ENCODE assay signal across 10 cellular contexts in genomic region chr10:26486304-26486703, GRCh38.
DNase-seq lines count a peak whose midpoint lies in the region; ATAC-seq and TF ChIP-seq lines count a peak whose summit lies in the region.
"Had no signal": no experiment of that assay in that cellular context is flagged by ENCODE, and none has a peak within 500 bp of the region (broad histone marks: within the 10 kb centered on the region; RNA-seq: fewer than 3 reads in every experiment).

No MANE protein-coding gene starts in this region.

- H3K4me3 ChIP-seq in AG09309 (ENCODE audit: control insufficient read depth, low read depth, low read length) (peak overlapping the region; percentile 12; the same call in 1 of the 2 replicates), cardiac fibroblast (replicated peaks in 1 of 2; ENCODE audit: low read depth in 2 of 2, low read length in 2 of 2) (no peak overlapping the region), muscle layer of duodenum (ENCODE audit: low read depth in 1 of 2, low read length in 2 of 2) (no peak overlapping the region)

- DNase-seq in AG09309 (ENCODE audit: low read depth) (peak; percentile 98), HS-5 (ENCODE audit: low read depth) (peak; percentile 61), cardiac fibroblast (ENCODE audit: low read depth in 2 of 2) (peak; percentile 83 to 84), NCI-H1694 treated with DMSO at 0.1 percent for 48 hours (lab: John Stamatoyannopoulos, UW) (no peak), middle frontal gyrus (ENCODE audit: extremely low spot score, low spot score) (no peak)
- DNase-seq: SHP77; stimulated activated CD4-positive, alpha-beta T cell treated with anti-CD3 and anti-CD28 coated beads, Interleukin-12 subunit alpha, Interleukin-12 subunit beta, amount 100 ng/mL, for 4 hours had no signal

- no peak for ATAC-seq in HG03095 (IDR thresholded peaks at IDR 0.05; ENCODE audit: unreplicated experiment)
- no peak for ATAC-seq in GM21526 (IDR thresholded peaks at IDR 0.05; ENCODE audit: low FRiP score, unreplicated experiment)

- peak overlapping the region; percentile 53 for H3K27ac ChIP-seq in muscle layer of duodenum (ENCODE audit: low read length)

- H3K36me3 ChIP-seq in muscle layer of duodenum (ENCODE audit: control insufficient read depth in 1 of 2, insufficient read depth in 2 of 2, low read length in 2 of 2) = peaks cover 0 to 12% of the 10 kb centered on the region in 2 donors

- no peaks in the 10 kb centered on the region for H3K9me3 ChIP-seq in muscle layer of duodenum (ENCODE audit: control insufficient read depth in 1 of 2, low read length in 2 of 2)

- no peak for TF ChIP-seq CTCF in AG09309 (IDR thresholded peaks at IDR 0.05; ENCODE audit: control insufficient read depth, insufficient read depth, low read depth, low read length, missing control alignments)
- TF ChIP-seq CTCF in cardiac fibroblast (IDR thresholded peaks at IDR 0.05; ENCODE audit: low read depth, low read length) = no peak

- H3K4me1 ChIP-seq in muscle layer of duodenum (ENCODE audit: control insufficient read depth in 1 of 2, insufficient read depth in 2 of 2, low read length in 2 of 2) = no peaks in the 10 kb centered on the region

- no peaks in the 10 kb centered on the region for H3K27me3 ChIP-seq in muscle layer of duodenum (ENCODE audit: low read depth, low read length)

Comparison
In these comparisons a context has a peak if more than half of its experiments do, and no peak if none do; other contexts are left out.
1. DNase-seq: peak in AG09309 (single experiment), HS-5 (single experiment) and cardiac fibroblast (2 of 2); none in NCI-H1694 treated with DMSO at 0.1 percent for 48 hours (single experiment) and middle frontal gyrus (single experiment).